Comparison of ENCODE assay signal across 32 cellular contexts in the genomic region with DNA sequence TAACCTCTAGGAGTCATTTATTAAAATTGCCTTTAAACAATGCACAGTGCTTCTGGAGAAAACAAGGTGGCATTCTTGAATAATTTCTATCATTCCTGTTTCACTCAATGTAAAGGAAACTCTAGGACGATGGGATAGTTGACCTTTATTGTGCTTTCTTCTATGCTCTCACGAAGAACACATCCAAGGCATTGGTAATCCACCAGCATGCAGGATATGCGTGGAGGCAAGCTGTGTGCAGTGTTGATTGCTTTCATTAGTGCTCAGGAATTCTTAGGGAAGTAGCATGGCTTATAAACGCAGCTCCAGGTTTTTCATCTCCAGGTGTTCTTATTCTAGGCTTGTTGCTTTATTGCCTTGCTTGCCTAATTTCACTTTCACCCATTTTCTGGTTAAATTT. TPM values are rescaled to one million over a fixed set of nuclear protein-coding genes. Genes with fewer than 3 reads are reported as not detected.
"Had no signal": no experiment of that assay in that cellular context is flagged by ENCODE, and none has a peak within 500 bp of the region (broad histone marks: within the 10 kb centered on the region; RNA-seq: fewer than 3 reads in every experiment).

No MANE protein-coding gene starts in this region.

- H3K36me3 ChIP-seq: adrenal gland, breast epithelium, Peyer's patch, SJSA1 had no signal

- DNase-seq: activated CD4-positive, alpha-beta memory T cell treated with anti-CD3 and anti-CD28 coated beads for 36 hours; activated CD4-positive, alpha-beta T cell treated with anti-CD3 and anti-CD28 coated beads for 36 hours; activated CD4-positive, alpha-beta T cell treated with anti-CD3 and anti-CD28 coated beads, Interleukin-2, amount 10 ng/mL, durations not matched to agents 7 days and 5 days; activated CD8-positive, alpha-beta memory T cell treated with anti-CD3 and anti-CD28 coated beads for 24 hours; activated CD8-positive, alpha-beta memory T cell treated with anti-CD3 and anti-CD28 coated beads, Interleukin-2, amount 10 ng/mL, durations not matched to agents 7 days and 5 days; activated CD8-positive, alpha-beta memory T cell treated with anti-CD3 and anti-CD28 coated beads, Interleukin-2, amount 50 U/mL, for 48 hours; activated effector memory CD4-positive, alpha-beta T cell treated with anti-CD3 and anti-CD28 coated beads, Interleukin-2, amount 50 U/mL, for 16 hours; activated naive CD4-positive, alpha-beta T cell treated with Interleukin-2 at 50 U/mL for 16 hours; activated T-cell treated with anti-CD3 and anti-CD28 coated beads, Interleukin-2, amount 50 U/mL, for 1 hour; activated T-cell treated with anti-CD3 and anti-CD28 coated beads, Interleukin-2, amount 50 U/mL, for 72 hours; adrenal gland; body of pancreas; Karpas-422; KBM-7; NCI-H1105; NCI-H1417 treated with DMSO at 0.1 percent for 48 hours; NCI-H1694; NCI-H1930; NCI-H345; NCI-H524 treated with DMSO at 0.1 percent for 48 hours; PC-3; Peyer's patch; RPMI8226; SHP77 treated with DMSO at 0.1 percent for 48 hours; SK-N-SH had no signal

- H3K4me3 ChIP-seq: adrenal gland, body of pancreas, breast epithelium, Peyer's patch, SJSA1 had no signal

- H3K36me3 Mint-ChIP-seq: activated CD4-positive, alpha-beta memory T cell treated with anti-CD3 and anti-CD28 coated beads for 36 hours; activated CD8-positive, alpha-beta memory T cell treated with anti-CD3 and anti-CD28 coated beads, Interleukin-2, amount 10 ng/mL, durations not matched to agents 7 days and 5 days; activated naive CD4-positive, alpha-beta T cell treated with anti-CD3 and anti-CD28 coated beads, Interleukin-2, amount 50 U/mL, for 72 hours had no signal

- ATAC-seq: activated CD4-positive, alpha-beta T cell treated with anti-CD3 and anti-CD28 coated beads for 36 hours; activated CD4-positive, CD25-positive, alpha-beta regulatory T cell treated with anti-CD3 and anti-CD28 coated beads, Interleukin-2, amount 50 U/mL, for 24 hours; activated CD8-positive, alpha-beta memory T cell treated with anti-CD3 and anti-CD28 coated beads, Interleukin-2, amount 10 ng/mL, durations not matched to agents 7 days and 5 days; activated naive CD4-positive, alpha-beta T cell treated with anti-CD3 and anti-CD28 coated beads, Interleukin-2, amount 50 U/mL, for 72 hours; activated T-cell treated with anti-CD3 and anti-CD28 coated beads, Interleukin-2, amount 50 U/mL, for 72 hours; activated T-helper 17 cell treated with anti-CD3 and anti-CD28 coated beads, Interleukin-2, amount 50 U/mL, for 72 hours; body of pancreas; PC-3 had no signal

- H3K27me3 Mint-ChIP-seq: activated CD8-positive, alpha-beta memory T cell treated with anti-CD3 and anti-CD28 coated beads, Interleukin-2, amount 10 ng/mL, durations not matched to agents 7 days and 5 days had no signal

- H3K4me2 ChIP-seq: SK-N-SH had no signal

- H3K27ac ChIP-seq: adrenal gland, body of pancreas, breast epithelium, Peyer's patch, SJSA1 had no signal

- H3K4me1 Mint-ChIP-seq: activated CD4-positive, alpha-beta T cell treated with anti-CD3 and anti-CD28 coated beads, Interleukin-2, amount 10 ng/mL, durations not matched to agents 7 days and 5 days; activated CD8-positive, alpha-beta memory T cell treated with anti-CD3 and anti-CD28 coated beads, Interleukin-2, amount 10 ng/mL, durations not matched to agents 7 days and 5 days; activated T-helper 17 cell treated with anti-CD3 and anti-CD28 coated beads, Interleukin-2, amount 50 U/mL, for 72 hours had no signal

- H3K27me3 ChIP-seq: adrenal gland, body of pancreas, breast epithelium, Peyer's patch, SJSA1 had no signal

- H3K4me1 ChIP-seq: adrenal gland, body of pancreas, breast epithelium, Peyer's patch had no signal

- H3K27ac Mint-ChIP-seq: activated CD4-positive, alpha-beta memory T cell treated with anti-CD3 and anti-CD28 coated beads for 36 hours; activated CD4-positive, alpha-beta T cell treated with anti-CD3 and anti-CD28 coated beads for 36 hours; activated CD4-positive, alpha-beta T cell treated with anti-CD3 and anti-CD28 coated beads, Interleukin-2, amount 10 ng/mL, durations not matched to agents 7 days and 5 days; activated CD8-positive, alpha-beta memory T cell treated with anti-CD3 and anti-CD28 coated beads, Interleukin-2, amount 10 ng/mL, durations not matched to agents 7 days and 5 days; activated naive CD4-positive, alpha-beta T cell treated with anti-CD3 and anti-CD28 coated beads, Interleukin-2, amount 50 U/mL, for 72 hours; activated T-cell treated with anti-CD3 and anti-CD28 coated beads, Interleukin-2, amount 50 U/mL, for 72 hours; activated T-helper 17 cell treated with anti-CD3 and anti-CD28 coated beads, Interleukin-2, amount 50 U/mL, for 72 hours; T-helper 1 cell treated with Interleukin-12 subunit alpha and Interleukin-12 subunit beta and Interleukin-4 antibody, amounts not matched to agents 30 μg/mL and 1 μg/mL, for 36 hours; T-helper 2 cell treated with Interferon-gamma antibody and Interleukin-4, amounts not matched to agents 5 μg/mL and 100 μg/mL, for 36 hours had no signal

- H3K9ac ChIP-seq: SK-N-SH had no signal

- H3K9me3 ChIP-seq: adrenal gland, body of pancreas, breast epithelium, SK-N-SH had no signal

- H3K4me3 Mint-ChIP-seq: activated CD4-positive, alpha-beta memory T cell treated with anti-CD3 and anti-CD28 coated beads for 36 hours; activated CD4-positive, alpha-beta T cell treated with anti-CD3 and anti-CD28 coated beads for 36 hours; activated CD4-positive, alpha-beta T cell treated with anti-CD3 and anti-CD28 coated beads, Interleukin-2, amount 10 ng/mL, durations not matched to agents 7 days and 5 days; activated CD8-positive, alpha-beta memory T cell treated with anti-CD3 and anti-CD28 coated beads, Interleukin-2, amount 10 ng/mL, durations not matched to agents 7 days and 5 days; activated T-cell treated with anti-CD3 and anti-CD28 coated beads, Interleukin-2, amount 50 U/mL, for 72 hours; activated T-helper 17 cell treated with anti-CD3 and anti-CD28 coated beads, Interleukin-2, amount 50 U/mL, for 72 hours; T-helper 1 cell treated with Interleukin-12 subunit alpha and Interleukin-12 subunit beta and Interleukin-4 antibody, amounts not matched to agents 30 μg/mL and 1 μg/mL, for 36 hours; T-helper 2 cell treated with Interferon-gamma antibody and Interleukin-4, amounts not matched to agents 5 μg/mL and 100 μg/mL, for 36 hours had no signal

- H3K9me3 Mint-ChIP-seq: activated CD4-positive, alpha-beta memory T cell treated with anti-CD3 and anti-CD28 coated beads for 36 hours; activated CD4-positive, alpha-beta T cell treated with anti-CD3 and anti-CD28 coated beads, Interleukin-2, amount 10 ng/mL, durations not matched to agents 7 days and 5 days; activated naive CD4-positive, alpha-beta T cell treated with anti-CD3 and anti-CD28 coated beads, Interleukin-2, amount 50 U/mL, for 72 hours; activated T-helper 17 cell treated with anti-CD3 and anti-CD28 coated beads, Interleukin-2, amount 50 U/mL, for 72 hours; T-helper 1 cell treated with Interleukin-12 subunit alpha and Interleukin-12 subunit beta and Interleukin-4 antibody, amounts not matched to agents 30 μg/mL and 1 μg/mL, for 36 hours; T-helper 2 cell treated with Interferon-gamma antibody and Interleukin-4, amounts not matched to agents 5 μg/mL and 100 μg/mL, for 36 hours had no signal

RNA-seq across cellular contexts. Expression of gene CAVIN2, which starts 58.4 kb away (rescaled TPM):
- total RNA-seq: activated CD4-positive, alpha-beta memory T cell treated with anti-CD3 and anti-CD28 coated beads for 36 hours; activated CD4-positive, alpha-beta T cell treated with anti-CD3 and anti-CD28 coated beads for 36 hours; activated CD4-positive, alpha-beta T cell treated with anti-CD3 and anti-CD28 coated beads, Interleukin-2, amount 10 ng/mL, durations not matched to agents 7 days and 5 days; activated CD8-positive, alpha-beta memory T cell treated with anti-CD3 and anti-CD28 coated beads, Interleukin-2, amount 10 ng/mL, durations not matched to agents 7 days and 5 days; activated naive CD4-positive, alpha-beta T cell treated with anti-CD3 and anti-CD28 coated beads, Interleukin-2, amount 50 U/mL, for 72 hours; activated T-cell treated with anti-CD3 and anti-CD28 coated beads, Interleukin-2, amount 50 U/mL, for 72 hours had no signal
